Comparison of ENCODE assay signal across 28 cellular contexts in genomic region chr9:129768486-129768885, GRCh38. TPM values are rescaled to one million over a fixed set of nuclear protein-coding genes. Genes with fewer than 3 reads are reported as not detected.
"Had no signal": no experiment of that assay in that cellular context is flagged by ENCODE, and none has a peak within 500 bp of the region (broad histone marks: within the 10 kb centered on the region; RNA-seq: fewer than 3 reads in every experiment).

No MANE protein-coding gene starts in this region.

- DNase-seq: colonic mucosa; cortex of kidney; dermis blood vessel endothelial cell; dorsolateral prefrontal cortex; effector CD4-positive, alpha-beta T cell; effector CD8-positive, alpha-beta T cell; effector memory CD4-positive, alpha-beta T cell; effector memory CD8-positive, alpha-beta T cell; endodermal cell; erythroblast; esophagus squamous epithelium; foreskin fibroblast; foreskin keratinocyte; foreskin melanocyte; gastrocnemius medialis; glutamatergic neuron; head of caudate nucleus; heart left ventricle; heart right ventricle had no signal

- H3K4me3 ChIP-seq: colonic mucosa, coronary artery, dorsolateral prefrontal cortex, esophagus muscularis mucosa, esophagus squamous epithelium, gastrocnemius medialis, gastroesophageal sphincter, heart left ventricle, heart right ventricle had no signal

- H3K9me3 ChIP-seq: colonic mucosa, esophagus muscularis mucosa, esophagus squamous epithelium, gastrocnemius medialis, gastroesophageal sphincter, heart left ventricle, heart right ventricle had no signal

- H3K36me3 ChIP-seq: colonic mucosa, esophagus muscularis mucosa, esophagus squamous epithelium, gastrocnemius medialis, gastroesophageal sphincter, heart left ventricle, heart right ventricle had no signal

- H3K9me3 Mint-ChIP-seq: effector memory CD8-positive, alpha-beta T cell; endodermal cell had no signal

- H3K27ac ChIP-seq: colonic mucosa, coronary artery, dorsolateral prefrontal cortex, epithelial cell of prostate, esophagus muscularis mucosa, esophagus squamous epithelium, foreskin keratinocyte, gastrocnemius medialis, gastroesophageal sphincter, heart left ventricle, heart right ventricle had no signal

- H3K27me3 ChIP-seq: colonic mucosa, dorsolateral prefrontal cortex, esophagus muscularis mucosa, esophagus squamous epithelium, foreskin keratinocyte, gastrocnemius medialis, gastroesophageal sphincter, heart left ventricle, heart right ventricle had no signal

- H3K27ac Mint-ChIP-seq: effector memory CD8-positive, alpha-beta T cell; endodermal cell had no signal

- ATAC-seq: effector memory CD8-positive, alpha-beta T cell; esophagus mucosa; foreskin keratinocyte; gastrocnemius medialis; gastroesophageal sphincter; heart left ventricle; heart right ventricle had no signal

- FAIRE-seq: colon, endometrium, endothelial cell of umbilical vein, frontal cortex had no signal

- H3K4me1 ChIP-seq: colonic mucosa, foreskin keratinocyte, gastrocnemius medialis, gastroesophageal sphincter had no signal

- H3K4me1 Mint-ChIP-seq: endodermal cell had no signal

- H3K4me3 Mint-ChIP-seq: effector memory CD8-positive, alpha-beta T cell; endodermal cell had no signal

RNA-seq across cellular contexts. Expression of gene PTGES, which starts 15.6 kb away (rescaled TPM):
- total RNA-seq: endothelial cell of umbilical vein had no signal
- polyA plus RNA-seq: endothelial cell of umbilical vein had no signal
